In the genomic region with DNA sequence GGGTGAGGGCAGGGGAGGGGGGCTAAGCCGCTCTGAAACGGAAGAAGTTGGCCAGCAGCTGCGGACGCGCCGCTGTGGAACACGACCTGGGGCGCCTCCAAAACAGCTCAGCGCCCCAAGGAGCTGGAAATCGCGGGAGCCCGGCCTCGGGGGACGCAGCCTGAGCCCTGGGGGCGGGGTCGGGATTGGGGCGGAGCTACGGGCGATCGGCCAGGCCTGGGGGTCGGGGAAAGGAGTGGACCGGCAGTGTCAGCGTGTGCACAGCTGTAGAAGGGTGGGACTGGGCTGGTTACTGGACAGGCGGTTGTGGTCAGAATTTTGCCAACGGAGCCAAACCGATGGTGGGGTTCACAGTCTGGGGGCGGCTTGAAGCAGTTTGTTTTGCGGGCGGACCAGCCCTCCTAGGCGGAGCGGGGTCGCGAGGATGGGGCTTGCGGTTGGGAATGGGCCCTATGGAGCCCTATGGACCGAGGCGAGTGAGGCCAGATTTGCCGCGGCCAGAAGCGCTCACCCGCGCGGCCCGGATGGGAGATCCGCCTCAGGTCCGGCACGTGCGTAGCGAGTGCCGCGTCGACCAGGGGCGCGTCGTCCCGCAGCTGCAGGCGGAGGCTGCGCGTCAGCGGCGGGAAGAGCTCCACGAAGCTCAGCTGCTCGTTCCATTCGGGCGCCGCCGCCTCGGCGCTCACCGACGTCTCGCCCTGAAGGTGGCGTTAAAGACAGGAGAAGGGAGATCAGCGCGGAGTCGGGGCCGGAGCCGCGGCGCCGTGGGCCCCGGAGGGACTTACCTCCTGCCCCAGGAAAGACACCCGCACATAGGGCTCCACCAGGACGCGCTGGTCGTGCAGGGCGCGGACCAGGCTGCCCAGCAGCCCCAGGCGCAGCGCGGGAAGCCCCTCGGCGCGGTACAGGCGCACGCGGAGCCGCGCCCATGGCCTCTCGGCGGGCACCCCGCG, we compare ENCODE assay signal across 1 cellular context.
A peak's percentile ranks its signal among the peaks of the same experiment; 100 is the strongest.
TF ChIP-seq lines count a peak whose summit lies in the region.

No MANE protein-coding gene starts in this region.

TF ChIP-seq in K562, 482 proteins besides CTCF, POLR2A, EP300 and RAD21 (continued from another document and continues in another):
- TF ChIP-seq, protein P1, sequence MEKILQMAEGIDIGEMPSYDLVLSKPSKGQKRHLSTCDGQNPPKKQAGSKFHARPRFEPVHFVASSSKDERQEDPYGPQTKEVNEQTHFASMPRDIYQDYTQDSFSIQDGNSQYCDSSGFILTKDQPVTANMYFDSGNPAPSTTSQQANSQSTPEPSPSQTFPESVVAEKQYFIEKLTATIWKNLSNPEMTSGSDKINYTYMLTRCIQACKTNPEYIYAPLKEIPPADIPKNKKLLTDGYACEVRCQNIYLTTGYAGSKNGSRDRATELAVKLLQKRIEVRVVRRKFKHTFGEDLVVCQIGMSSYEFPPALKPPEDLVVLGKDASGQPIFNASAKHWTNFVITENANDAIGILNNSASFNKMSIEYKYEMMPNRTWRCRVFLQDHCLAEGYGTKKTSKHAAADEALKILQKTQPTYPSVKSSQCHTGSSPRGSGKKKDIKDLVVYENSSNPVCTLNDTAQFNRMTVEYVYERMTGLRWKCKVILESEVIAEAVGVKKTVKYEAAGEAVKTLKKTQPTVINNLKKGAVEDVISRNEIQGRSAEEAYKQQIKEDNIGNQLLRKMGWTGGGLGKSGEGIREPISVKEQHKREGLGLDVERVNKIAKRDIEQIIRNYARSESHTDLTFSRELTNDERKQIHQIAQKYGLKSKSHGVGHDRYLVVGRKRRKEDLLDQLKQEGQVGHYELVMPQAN (IDR thresholded peaks at IDR 0.05; ENCODE audit: borderline replicate concordance), result peak; percentile 32; the same call in 1 of the 2 replicates
- TF ChIP-seq, protein P2, sequence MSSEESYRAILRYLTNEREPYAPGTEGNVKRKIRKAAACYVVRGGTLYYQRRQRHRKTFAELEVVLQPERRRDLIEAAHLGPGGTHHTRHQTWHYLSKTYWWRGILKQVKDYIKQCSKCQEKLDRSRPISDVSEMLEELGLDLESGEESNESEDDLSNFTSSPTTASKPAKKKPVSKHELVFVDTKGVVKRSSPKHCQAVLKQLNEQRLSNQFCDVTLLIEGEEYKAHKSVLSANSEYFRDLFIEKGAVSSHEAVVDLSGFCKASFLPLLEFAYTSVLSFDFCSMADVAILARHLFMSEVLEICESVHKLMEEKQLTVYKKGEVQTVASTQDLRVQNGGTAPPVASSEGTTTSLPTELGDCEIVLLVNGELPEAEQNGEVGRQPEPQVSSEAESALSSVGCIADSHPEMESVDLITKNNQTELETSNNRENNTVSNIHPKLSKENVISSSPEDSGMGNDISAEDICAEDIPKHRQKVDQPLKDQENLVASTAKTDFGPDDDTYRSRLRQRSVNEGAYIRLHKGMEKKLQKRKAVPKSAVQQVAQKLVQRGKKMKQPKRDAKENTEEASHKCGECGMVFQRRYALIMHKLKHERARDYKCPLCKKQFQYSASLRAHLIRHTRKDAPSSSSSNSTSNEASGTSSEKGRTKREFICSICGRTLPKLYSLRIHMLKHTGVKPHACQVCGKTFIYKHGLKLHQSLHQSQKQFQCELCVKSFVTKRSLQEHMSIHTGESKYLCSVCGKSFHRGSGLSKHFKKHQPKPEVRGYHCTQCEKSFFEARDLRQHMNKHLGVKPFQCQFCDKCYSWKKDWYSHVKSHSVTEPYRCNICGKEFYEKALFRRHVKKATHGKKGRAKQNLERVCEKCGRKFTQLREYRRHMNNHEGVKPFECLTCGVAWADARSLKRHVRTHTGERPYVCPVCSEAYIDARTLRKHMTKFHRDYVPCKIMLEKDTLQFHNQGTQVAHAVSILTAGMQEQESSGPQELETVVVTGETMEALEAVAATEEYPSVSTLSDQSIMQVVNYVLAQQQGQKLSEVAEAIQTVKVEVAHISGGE (CRISPR knock-in tag; IDR thresholded peaks at IDR 0.05), result no peak
- no peak for TF ChIP-seq DDX20 (tag; IDR thresholded peaks at IDR 0.05; ENCODE audit: low read depth)
- TF ChIP-seq ZNF696 (CRISPR knock-in tag; conservative IDR thresholded peaks at IDR 0.05), result no peak
- TF ChIP-seq ZNF436 (CRISPR knock-in tag; IDR thresholded peaks at IDR 0.05), result no peak
- no peak for TF ChIP-seq ZNF384 (IDR thresholded peaks at IDR 0.05; ENCODE audit: low read depth, low read length)
- TF ChIP-seq, protein P3, sequence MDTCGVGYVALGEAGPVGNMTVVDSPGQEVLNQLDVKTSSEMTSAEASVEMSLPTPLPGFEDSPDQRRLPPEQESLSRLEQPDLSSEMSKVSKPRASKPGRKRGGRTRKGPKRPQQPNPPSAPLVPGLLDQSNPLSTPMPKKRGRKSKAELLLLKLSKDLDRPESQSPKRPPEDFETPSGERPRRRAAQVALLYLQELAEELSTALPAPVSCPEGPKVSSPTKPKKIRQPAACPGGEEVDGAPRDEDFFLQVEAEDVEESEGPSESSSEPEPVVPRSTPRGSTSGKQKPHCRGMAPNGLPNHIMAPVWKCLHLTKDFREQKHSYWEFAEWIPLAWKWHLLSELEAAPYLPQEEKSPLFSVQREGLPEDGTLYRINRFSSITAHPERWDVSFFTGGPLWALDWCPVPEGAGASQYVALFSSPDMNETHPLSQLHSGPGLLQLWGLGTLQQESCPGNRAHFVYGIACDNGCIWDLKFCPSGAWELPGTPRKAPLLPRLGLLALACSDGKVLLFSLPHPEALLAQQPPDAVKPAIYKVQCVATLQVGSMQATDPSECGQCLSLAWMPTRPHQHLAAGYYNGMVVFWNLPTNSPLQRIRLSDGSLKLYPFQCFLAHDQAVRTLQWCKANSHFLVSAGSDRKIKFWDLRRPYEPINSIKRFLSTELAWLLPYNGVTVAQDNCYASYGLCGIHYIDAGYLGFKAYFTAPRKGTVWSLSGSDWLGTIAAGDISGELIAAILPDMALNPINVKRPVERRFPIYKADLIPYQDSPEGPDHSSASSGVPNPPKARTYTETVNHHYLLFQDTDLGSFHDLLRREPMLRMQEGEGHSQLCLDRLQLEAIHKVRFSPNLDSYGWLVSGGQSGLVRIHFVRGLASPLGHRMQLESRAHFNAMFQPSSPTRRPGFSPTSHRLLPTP (IDR thresholded peaks at IDR 0.05; ENCODE audit: borderline replicate concordance, extremely low read depth, insufficient read length), result no peak
- TF ChIP-seq, protein P4, sequence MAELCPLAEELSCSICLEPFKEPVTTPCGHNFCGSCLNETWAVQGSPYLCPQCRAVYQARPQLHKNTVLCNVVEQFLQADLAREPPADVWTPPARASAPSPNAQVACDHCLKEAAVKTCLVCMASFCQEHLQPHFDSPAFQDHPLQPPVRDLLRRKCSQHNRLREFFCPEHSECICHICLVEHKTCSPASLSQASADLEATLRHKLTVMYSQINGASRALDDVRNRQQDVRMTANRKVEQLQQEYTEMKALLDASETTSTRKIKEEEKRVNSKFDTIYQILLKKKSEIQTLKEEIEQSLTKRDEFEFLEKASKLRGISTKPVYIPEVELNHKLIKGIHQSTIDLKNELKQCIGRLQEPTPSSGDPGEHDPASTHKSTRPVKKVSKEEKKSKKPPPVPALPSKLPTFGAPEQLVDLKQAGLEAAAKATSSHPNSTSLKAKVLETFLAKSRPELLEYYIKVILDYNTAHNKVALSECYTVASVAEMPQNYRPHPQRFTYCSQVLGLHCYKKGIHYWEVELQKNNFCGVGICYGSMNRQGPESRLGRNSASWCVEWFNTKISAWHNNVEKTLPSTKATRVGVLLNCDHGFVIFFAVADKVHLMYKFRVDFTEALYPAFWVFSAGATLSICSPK (IDR thresholded peaks at IDR 0.05; ENCODE audit: borderline replicate concordance), result no peak
- TF ChIP-seq, protein P5, sequence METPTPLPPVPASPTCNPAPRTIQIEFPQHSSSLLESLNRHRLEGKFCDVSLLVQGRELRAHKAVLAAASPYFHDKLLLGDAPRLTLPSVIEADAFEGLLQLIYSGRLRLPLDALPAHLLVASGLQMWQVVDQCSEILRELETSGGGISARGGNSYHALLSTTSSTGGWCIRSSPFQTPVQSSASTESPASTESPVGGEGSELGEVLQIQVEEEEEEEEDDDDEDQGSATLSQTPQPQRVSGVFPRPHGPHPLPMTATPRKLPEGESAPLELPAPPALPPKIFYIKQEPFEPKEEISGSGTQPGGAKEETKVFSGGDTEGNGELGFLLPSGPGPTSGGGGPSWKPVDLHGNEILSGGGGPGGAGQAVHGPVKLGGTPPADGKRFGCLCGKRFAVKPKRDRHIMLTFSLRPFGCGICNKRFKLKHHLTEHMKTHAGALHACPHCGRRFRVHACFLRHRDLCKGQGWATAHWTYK (CRISPR knock-in tag; IDR thresholded peaks at IDR 0.05), result no peak
- TF ChIP-seq BCL6 (CRISPR knock-in tag; IDR thresholded peaks at IDR 0.05), result no peak
- no peak for TF ChIP-seq SMARCC2 (IDR thresholded peaks at IDR 0.05; ENCODE audit: low read depth)
- TF ChIP-seq, protein P6, sequence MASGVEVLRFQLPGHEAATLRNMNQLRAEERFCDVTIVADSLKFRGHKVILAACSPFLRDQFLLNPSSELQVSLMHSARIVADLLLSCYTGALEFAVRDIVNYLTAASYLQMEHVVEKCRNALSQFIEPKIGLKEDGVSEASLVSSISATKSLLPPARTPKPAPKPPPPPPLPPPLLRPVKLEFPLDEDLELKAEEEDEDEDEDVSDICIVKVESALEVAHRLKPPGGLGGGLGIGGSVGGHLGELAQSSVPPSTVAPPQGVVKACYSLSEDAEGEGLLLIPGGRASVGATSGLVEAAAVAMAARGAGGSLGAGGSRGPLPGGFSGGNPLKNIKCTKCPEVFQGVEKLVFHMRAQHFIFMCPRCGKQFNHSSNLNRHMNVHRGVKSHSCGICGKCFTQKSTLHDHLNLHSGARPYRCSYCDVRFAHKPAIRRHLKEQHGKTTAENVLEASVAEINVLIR (CRISPR knock-in tag; IDR thresholded peaks at IDR 0.05), result no peak
- no peak for TF ChIP-seq NFXL1 (CRISPR knock-in tag; IDR thresholded peaks at IDR 0.05)
- no peak for TF ChIP-seq ZNF551 (CRISPR knock-in tag; IDR thresholded peaks at IDR 0.05)
- TF ChIP-seq MED1 (CRISPR knock-in tag; IDR thresholded peaks at IDR 0.05; ENCODE audit: borderline replicate concordance), result no peak; the same call in 1 of the 2 replicates
- TF ChIP-seq ZFP1 (CRISPR knock-in tag; IDR thresholded peaks at IDR 0.05), result no peak
- no peak for TF ChIP-seq ZSCAN32 (CRISPR knock-in tag; IDR thresholded peaks at IDR 0.05)
- TF ChIP-seq, protein P7, sequence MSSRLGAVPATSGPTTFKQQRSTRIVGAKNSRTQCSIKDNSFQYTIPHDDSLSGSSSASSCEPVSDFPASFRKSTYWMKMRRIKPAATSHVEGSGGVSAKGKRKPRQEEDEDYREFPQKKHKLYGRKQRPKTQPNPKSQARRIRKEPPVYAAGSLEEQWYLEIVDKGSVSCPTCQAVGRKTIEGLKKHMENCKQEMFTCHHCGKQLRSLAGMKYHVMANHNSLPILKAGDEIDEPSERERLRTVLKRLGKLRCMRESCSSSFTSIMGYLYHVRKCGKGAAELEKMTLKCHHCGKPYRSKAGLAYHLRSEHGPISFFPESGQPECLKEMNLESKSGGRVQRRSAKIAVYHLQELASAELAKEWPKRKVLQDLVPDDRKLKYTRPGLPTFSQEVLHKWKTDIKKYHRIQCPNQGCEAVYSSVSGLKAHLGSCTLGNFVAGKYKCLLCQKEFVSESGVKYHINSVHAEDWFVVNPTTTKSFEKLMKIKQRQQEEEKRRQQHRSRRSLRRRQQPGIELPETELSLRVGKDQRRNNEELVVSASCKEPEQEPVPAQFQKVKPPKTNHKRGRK (tag; IDR thresholded peaks at IDR 0.05), result no peak
- no peak for TF ChIP-seq MAFG (tag; conservative IDR thresholded peaks at IDR 0.05)
- TF ChIP-seq, protein P8, sequence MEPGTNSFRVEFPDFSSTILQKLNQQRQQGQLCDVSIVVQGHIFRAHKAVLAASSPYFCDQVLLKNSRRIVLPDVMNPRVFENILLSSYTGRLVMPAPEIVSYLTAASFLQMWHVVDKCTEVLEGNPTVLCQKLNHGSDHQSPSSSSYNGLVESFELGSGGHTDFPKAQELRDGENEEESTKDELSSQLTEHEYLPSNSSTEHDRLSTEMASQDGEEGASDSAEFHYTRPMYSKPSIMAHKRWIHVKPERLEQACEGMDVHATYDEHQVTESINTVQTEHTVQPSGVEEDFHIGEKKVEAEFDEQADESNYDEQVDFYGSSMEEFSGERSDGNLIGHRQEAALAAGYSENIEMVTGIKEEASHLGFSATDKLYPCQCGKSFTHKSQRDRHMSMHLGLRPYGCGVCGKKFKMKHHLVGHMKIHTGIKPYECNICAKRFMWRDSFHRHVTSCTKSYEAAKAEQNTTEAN (CRISPR knock-in tag; IDR thresholded peaks at IDR 0.05), result peak; percentile 80; the same call in 1 of the 2 replicates
- TF ChIP-seq ZNF239 (CRISPR knock-in tag; IDR thresholded peaks at IDR 0.05), result no peak
- no peak for TF ChIP-seq ARID1B (IDR thresholded peaks at IDR 0.05)
- TF ChIP-seq SAFB2 (IDR thresholded peaks at IDR 0.05; ENCODE audit: borderline replicate concordance, low read depth, low read length, severe bottlenecking), result no peak
- TF ChIP-seq, protein P9, sequence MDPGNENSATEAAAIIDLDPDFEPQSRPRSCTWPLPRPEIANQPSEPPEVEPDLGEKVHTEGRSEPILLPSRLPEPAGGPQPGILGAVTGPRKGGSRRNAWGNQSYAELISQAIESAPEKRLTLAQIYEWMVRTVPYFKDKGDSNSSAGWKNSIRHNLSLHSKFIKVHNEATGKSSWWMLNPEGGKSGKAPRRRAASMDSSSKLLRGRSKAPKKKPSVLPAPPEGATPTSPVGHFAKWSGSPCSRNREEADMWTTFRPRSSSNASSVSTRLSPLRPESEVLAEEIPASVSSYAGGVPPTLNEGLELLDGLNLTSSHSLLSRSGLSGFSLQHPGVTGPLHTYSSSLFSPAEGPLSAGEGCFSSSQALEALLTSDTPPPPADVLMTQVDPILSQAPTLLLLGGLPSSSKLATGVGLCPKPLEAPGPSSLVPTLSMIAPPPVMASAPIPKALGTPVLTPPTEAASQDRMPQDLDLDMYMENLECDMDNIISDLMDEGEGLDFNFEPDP (CRISPR knock-in tag; IDR thresholded peaks at IDR 0.05), result no peak
- TF ChIP-seq ZNF121 (CRISPR knock-in tag; conservative IDR thresholded peaks at IDR 0.05), result 0 out of 2 replicates have a peak, but pooled peaks have one; percentile 11
- no peak for TF ChIP-seq ZNF24 (IDR thresholded peaks at IDR 0.05)
- no peak for TF ChIP-seq ETV6 (IDR thresholded peaks at IDR 0.05; ENCODE audit: borderline replicate concordance in 1 of 2, low read depth in 2 of 2, low read length in 1 of 2)
- peak; percentile 94 for TF ChIP-seq ETV6 (CRISPR knock-in tag; IDR thresholded peaks at IDR 0.05; ENCODE audit: borderline replicate concordance)
